ENCODE assay signal across 8 cellular contexts in the genomic region with DNA sequence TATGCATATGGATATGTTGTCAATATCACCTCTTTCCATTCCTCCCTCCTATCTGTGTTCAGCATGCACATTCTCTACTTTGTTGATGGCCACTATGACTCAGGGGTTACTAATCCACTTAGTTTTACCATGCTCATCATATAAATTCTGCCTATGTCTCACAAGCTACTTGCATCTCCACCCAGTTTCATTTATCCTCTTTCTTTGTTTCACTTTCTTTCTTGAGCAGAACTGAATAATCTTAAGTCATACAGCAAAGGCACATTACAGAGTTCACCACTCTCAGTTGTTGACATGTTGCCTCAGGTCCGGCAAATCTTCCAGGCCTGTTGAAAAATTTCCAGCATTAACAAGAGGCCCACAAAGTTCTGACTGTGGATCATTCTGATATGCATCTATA.
A peak's percentile ranks its signal among the peaks of the same experiment; 100 is the strongest.
DNase-seq lines count a peak whose midpoint lies in the region; ATAC-seq, FAIRE-seq and TF ChIP-seq lines count a peak whose summit lies in the region.

No MANE protein-coding gene starts in this region.

- H3K36me3 Mint-ChIP-seq in activated naive CD8-positive, alpha-beta T cell treated with anti-CD3 and anti-CD28 coated beads, Interleukin-2, amount 10 ng/mL, durations not matched to agents 7 days and 5 days = no peaks in the 10 kb centered on the region

- H3K4me3 Mint-ChIP-seq in activated naive CD8-positive, alpha-beta T cell treated with anti-CD3 and anti-CD28 coated beads, Interleukin-2, amount 10 ng/mL, durations not matched to agents 7 days and 5 days = peak overlapping the region; percentile 81

- peak overlapping the region; percentile 88 for H3K27ac Mint-ChIP-seq in activated naive CD8-positive, alpha-beta T cell treated with anti-CD3 and anti-CD28 coated beads, Interleukin-2, amount 10 ng/mL, durations not matched to agents 7 days and 5 days

- peak; percentile 49 for FAIRE-seq in HTR-8/SVneo (lab: Jason Lieb, UNC)

- peaks cover 25% of the 10 kb centered on the region for H3K4me1 Mint-ChIP-seq in activated naive CD8-positive, alpha-beta T cell treated with anti-CD3 and anti-CD28 coated beads, Interleukin-2, amount 10 ng/mL, durations not matched to agents 7 days and 5 days

- no peaks in the 10 kb centered on the region for H3K9me3 Mint-ChIP-seq in activated naive CD8-positive, alpha-beta T cell treated with anti-CD3 and anti-CD28 coated beads, Interleukin-2, amount 10 ng/mL, durations not matched to agents 7 days and 5 days

- POLR2A ChIA-PET in activated naive CD8-positive, alpha-beta T cell treated with anti-CD3 and anti-CD28 coated beads, Interleukin-2, amount 10 ng/mL, durations not matched to agents 7 days and 5 days (lab: Charles Lee) = interaction anchor here (0.7 to 2.5 kb wide), 6 partner anchors 30 to 692 kb away, joined by 3 to 12 read pairs (median 6); a partner anchor contains a TSS

- no peak for TF ChIP-seq CTCF in GM13977 (IDR thresholded peaks at IDR 0.05; ENCODE audit: extremely low read depth, insufficient read depth, missing control alignments)

- peak; percentile 85 for ATAC-seq in GM21528 (IDR thresholded peaks at IDR 0.05; ENCODE audit: low FRiP score, unreplicated experiment)
- peak; percentile 86 for ATAC-seq in activated naive CD8-positive, alpha-beta T cell treated with anti-CD3 and anti-CD28 coated beads, Interleukin-2, amount 10 ng/mL, durations not matched to agents 7 days and 5 days (ENCODE audit: low read depth)

- peaks cover 8% of the 10 kb centered on the region for H3K27me3 Mint-ChIP-seq in activated naive CD8-positive, alpha-beta T cell treated with anti-CD3 and anti-CD28 coated beads, Interleukin-2, amount 10 ng/mL, durations not matched to agents 7 days and 5 days

- peak; percentile 26 for DNase-seq in GM13977 (ENCODE audit: low spot score)
- peak; percentile 48 for DNase-seq in HTR-8/SVneo (ENCODE audit: insufficient read length, low spot score)
- no peak for DNase-seq in activated naive CD8-positive, alpha-beta T cell treated with anti-CD3 and anti-CD28 coated beads, Interleukin-2, amount 10 ng/mL, durations not matched to agents 7 days and 5 days
- DNase-seq in kidney tubule cell (ENCODE audit: low spot score) = peak; percentile 85
- DNase-seq in superior temporal gyrus (ENCODE audit: extremely low spot score) = no peak
- DNase-seq in inferior parietal cortex (ENCODE audit: extremely low spot score) = no peak
- no peak for DNase-seq in NCI-H1436 treated with DMSO at 0.1 percent for 48 hours (lab: John Stamatoyannopoulos, UW)

- in situ Hi-C loops in GM13977 (cut with MboI; ENCODE audit: low pct_unique_long_range_greater_than_20kb, low sequenced_read_pairs, unreplicated experiment) = no loop called here

Comparison
In these comparisons a context has a peak if more than half of its experiments do, and no peak if none do; other contexts are left out.
1. DNase-seq: peak in GM13977 (single experiment), HTR-8/SVneo (single experiment) and kidney tubule cell (single experiment); none in activated naive CD8-positive, alpha-beta T cell treated with anti-CD3 and anti-CD28 coated beads, Interleukin-2, amount 10 ng/mL, durations not matched to agents 7 days and 5 days (single experiment), superior temporal gyrus (single experiment), inferior parietal cortex (single experiment) and NCI-H1436 treated with DMSO at 0.1 percent for 48 hours (single experiment).